ENCODE assay signal across 8 cellular contexts in genomic region chr4:10456270-10457254, GRCh38. TPM values are rescaled to one million over a fixed set of nuclear protein-coding genes. Genes with fewer than 3 reads are reported as not detected.
DNase-seq lines count a peak whose midpoint lies in the region; ATAC-seq and TF ChIP-seq lines count a peak whose summit lies in the region.

No MANE protein-coding gene starts in this region.

- WGBS in iPS DF 6.9 (ENCODE audit: insufficient coverage, insufficient read length): no CpG with 5 or more reads among the region's 106 CpGs

- ATAC-seq in GM19025 (IDR thresholded peaks at IDR 0.05; ENCODE audit: low read depth, unreplicated experiment) (peak; percentile 60), HG03175 (IDR thresholded peaks at IDR 0.05; ENCODE audit: unreplicated experiment) (peak; percentile 66)

- TF ChIP-seq CTCF in AG09309 (IDR thresholded peaks at IDR 0.05; ENCODE audit: control insufficient read depth, insufficient read depth, low read depth, low read length, missing control alignments): no peak

- DNase-seq in AG09309 (ENCODE audit: low read depth) (no peak), T-helper 1 cell (peak; percentile 33 to 72 (median 42)), anterior cingulate cortex (lab: John Stamatoyannopoulos, UW) (peak in 30 of 58 donors; percentile 1 to 54 (median 16)), iPS DF 6.9 (ENCODE audit: low read depth, low spot score) (no peak), pons (ENCODE audit: low spot score) (no peak)

- no peaks in the 10 kb centered on the region for H3K36me3 ChIP-seq in iPS DF 6.9 (ENCODE audit: control insufficient read depth, insufficient read depth, low read length)
- peaks cover 0 to 21% (median 8%) of the 10 kb centered on the region in 3 donors for H3K36me3 ChIP-seq in skeletal muscle tissue (ENCODE audit: control insufficient read depth in 3 of 3, insufficient read depth in 3 of 3, low read length in 3 of 3)

- peaks cover 43% of the 10 kb centered on the region for H3K27me3 ChIP-seq in iPS DF 6.9 (ENCODE audit: control insufficient read depth, insufficient read depth, low read length)
- H3K27me3 ChIP-seq in skeletal muscle tissue (ENCODE audit: control insufficient read depth in 3 of 3, insufficient read depth in 3 of 3, low read length in 3 of 3): peaks cover 12 to 23% (median 20%) of the 10 kb centered on the region in 3 donors

- H3K4me1 ChIP-seq in iPS DF 6.9 (ENCODE audit: control insufficient read depth, insufficient read depth, low read length): peaks cover 5% of the 10 kb centered on the region; the same call in 1 of the 2 replicates
- peaks cover 5 to 17% (median 10%) of the 10 kb centered on the region in 3 donors for H3K4me1 ChIP-seq in skeletal muscle tissue (ENCODE audit: control insufficient read depth in 3 of 3, insufficient read depth in 3 of 3, low read length in 3 of 3)

- H3K27ac ChIP-seq in iPS DF 6.9 (ENCODE audit: low read length) (no peak overlapping the region), skeletal muscle tissue (ENCODE audit: low read depth, low read length) (no peak overlapping the region)

- H3K9ac ChIP-seq in skeletal muscle tissue (ENCODE audit: low read depth in 1 of 3, low read length in 3 of 3): peak overlapping the region in 2 of 3 donors; percentile 72 to 76

- H3K9me3 ChIP-seq in iPS DF 6.9 (ENCODE audit: control insufficient read depth, insufficient read depth, low read length): no peaks in the 10 kb centered on the region
- peaks cover 0 to 2% (median 0%) of the 10 kb centered on the region in 3 donors for H3K9me3 ChIP-seq in skeletal muscle tissue (ENCODE audit: control insufficient read depth in 3 of 3, low read length in 3 of 3)

- H3K4me3 ChIP-seq in AG09309 (ENCODE audit: control insufficient read depth, low read depth, low read length) (peak overlapping the region; percentile 45), iPS DF 6.9 (ENCODE audit: low read length) (peak overlapping the region; percentile 56; the same call in 1 of the 2 replicates), skeletal muscle tissue (ENCODE audit: low read length in 3 of 3) (peak overlapping the region; percentile 75 to 78 (median 77))

RNA-seq across cellular contexts. Expression of gene ZNF518B, which starts 0.7 kb away (rescaled TPM):
- total RNA-seq in skeletal muscle tissue: 23.5 TPM

Comparison
In these comparisons a context has a peak if more than half of its experiments do, and no peak if none do; other contexts are left out.
1. DNase-seq: peak in T-helper 1 cell (5 of 5) and anterior cingulate cortex (30 of 58); none in AG09309 (single experiment), iPS DF 6.9 (single experiment) and pons (single experiment).
2. Peak in every context shown above with its lines, with median percentiles within 50 percentile points of each other: H3K4me3 ChIP-seq.